Comparison of ENCODE assay signal across 1 cellular context in the genomic region with DNA sequence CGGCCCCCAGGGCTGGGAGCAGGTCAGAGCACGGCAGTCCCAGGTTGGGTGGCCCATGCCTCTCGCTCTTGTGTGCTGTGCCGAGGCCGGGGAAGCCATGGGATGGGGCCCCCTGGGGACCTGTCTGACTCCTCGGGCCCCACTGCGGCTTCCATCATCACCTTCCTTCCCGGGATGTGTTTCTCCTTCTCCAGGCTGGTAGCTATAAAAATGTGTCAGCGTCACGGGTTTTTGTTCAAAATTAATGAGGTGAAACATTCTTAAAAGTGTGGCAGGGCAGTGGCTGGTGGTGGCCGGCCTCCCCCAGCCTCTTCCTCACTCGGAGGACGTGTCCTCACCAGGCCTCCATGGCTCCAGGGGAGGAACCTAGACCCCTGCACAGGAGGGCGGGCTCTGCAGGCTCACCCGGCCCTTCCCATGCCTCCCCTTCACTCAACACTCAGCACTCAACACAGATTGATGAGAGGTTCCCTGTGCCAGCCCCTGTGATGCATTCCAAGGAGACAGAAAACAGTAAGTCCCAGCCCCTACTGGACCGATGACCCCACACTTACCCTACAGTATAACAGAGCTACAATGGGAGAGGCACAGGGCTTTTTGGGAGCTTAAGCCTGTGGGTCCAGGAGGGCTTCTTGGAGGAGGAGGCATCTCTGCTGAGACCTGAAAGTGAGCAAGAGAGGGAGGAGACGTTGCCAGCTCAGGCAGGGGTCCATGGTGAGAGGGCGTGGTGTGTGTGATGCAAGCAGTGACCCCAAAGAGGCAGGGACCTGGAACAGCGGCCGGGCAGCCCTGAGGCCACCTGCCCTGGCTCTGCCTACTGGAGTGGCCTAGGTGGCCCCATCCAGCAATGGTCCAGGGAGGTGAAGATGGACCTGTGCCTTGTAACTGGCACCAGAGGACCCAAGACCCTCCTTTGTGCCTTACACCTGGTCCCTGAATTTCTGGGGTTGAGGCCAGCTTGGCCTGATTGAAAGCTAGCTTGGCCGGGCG.
TF ChIP-seq lines count a peak whose summit lies in the region.

No MANE protein-coding gene starts in this region.

TF ChIP-seq in HEK293, 187 proteins besides CTCF, POLR2A, EP300 and RAD21 (continued from another document and continues in another):
- no peak for TF ChIP-seq TRIM28 (IDR thresholded peaks at IDR 0.05; ENCODE audit: borderline replicate concordance, low read length)
- no peak for TF ChIP-seq ZNF391 (tag by site-specific recombination; IDR thresholded peaks at IDR 0.05; ENCODE audit: borderline replicate concordance, low read depth)
- peak; percentile 61; the same call in 1 of the 2 replicates for TF ChIP-seq IKZF3 (tag by site-specific recombination; IDR thresholded peaks at IDR 0.05)
- no peak for TF ChIP-seq ZBTB8A (tag by site-specific recombination; IDR thresholded peaks at IDR 0.05)
- TF ChIP-seq, protein P1, sequence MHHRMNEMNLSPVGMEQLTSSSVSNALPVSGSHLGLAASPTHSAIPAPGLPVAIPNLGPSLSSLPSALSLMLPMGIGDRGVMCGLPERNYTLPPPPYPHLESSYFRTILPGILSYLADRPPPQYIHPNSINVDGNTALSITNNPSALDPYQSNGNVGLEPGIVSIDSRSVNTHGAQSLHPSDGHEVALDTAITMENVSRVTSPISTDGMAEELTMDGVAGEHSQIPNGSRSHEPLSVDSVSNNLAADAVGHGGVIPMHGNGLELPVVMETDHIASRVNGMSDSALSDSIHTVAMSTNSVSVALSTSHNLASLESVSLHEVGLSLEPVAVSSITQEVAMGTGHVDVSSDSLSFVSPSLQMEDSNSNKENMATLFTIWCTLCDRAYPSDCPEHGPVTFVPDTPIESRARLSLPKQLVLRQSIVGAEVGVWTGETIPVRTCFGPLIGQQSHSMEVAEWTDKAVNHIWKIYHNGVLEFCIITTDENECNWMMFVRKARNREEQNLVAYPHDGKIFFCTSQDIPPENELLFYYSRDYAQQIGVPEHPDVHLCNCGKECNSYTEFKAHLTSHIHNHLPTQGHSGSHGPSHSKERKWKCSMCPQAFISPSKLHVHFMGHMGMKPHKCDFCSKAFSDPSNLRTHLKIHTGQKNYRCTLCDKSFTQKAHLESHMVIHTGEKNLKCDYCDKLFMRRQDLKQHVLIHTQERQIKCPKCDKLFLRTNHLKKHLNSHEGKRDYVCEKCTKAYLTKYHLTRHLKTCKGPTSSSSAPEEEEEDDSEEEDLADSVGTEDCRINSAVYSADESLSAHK (tag by site-specific recombination; IDR thresholded peaks at IDR 0.05): peak; percentile 56; the same call in 1 of the 2 replicates
- TF ChIP-seq ZFP3 (tag by site-specific recombination; IDR thresholded peaks at IDR 0.05; ENCODE audit: low read depth): no peak
- TF ChIP-seq, protein P2, sequence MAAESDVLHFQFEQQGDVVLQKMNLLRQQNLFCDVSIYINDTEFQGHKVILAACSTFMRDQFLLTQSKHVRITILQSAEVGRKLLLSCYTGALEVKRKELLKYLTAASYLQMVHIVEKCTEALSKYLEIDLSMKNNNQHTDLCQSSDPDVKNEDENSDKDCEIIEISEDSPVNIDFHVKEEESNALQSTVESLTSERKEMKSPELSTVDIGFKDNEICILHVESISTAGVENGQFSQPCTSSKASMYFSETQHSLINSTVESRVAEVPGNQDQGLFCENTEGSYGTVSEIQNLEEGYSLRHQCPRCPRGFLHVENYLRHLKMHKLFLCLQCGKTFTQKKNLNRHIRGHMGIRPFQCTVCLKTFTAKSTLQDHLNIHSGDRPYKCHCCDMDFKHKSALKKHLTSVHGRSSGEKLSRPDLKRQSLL (tag by site-specific recombination; IDR thresholded peaks at IDR 0.05): 0 out of 2 replicates have a peak, but pooled peaks have one; percentile 46
- TF ChIP-seq REPIN1 (tag by site-specific recombination; IDR thresholded peaks at IDR 0.05; ENCODE audit: low read depth): no peak
- no peak for TF ChIP-seq MYNN (tag by site-specific recombination; IDR thresholded peaks at IDR 0.05; ENCODE audit: borderline replicate concordance)
- TF ChIP-seq, protein P3, sequence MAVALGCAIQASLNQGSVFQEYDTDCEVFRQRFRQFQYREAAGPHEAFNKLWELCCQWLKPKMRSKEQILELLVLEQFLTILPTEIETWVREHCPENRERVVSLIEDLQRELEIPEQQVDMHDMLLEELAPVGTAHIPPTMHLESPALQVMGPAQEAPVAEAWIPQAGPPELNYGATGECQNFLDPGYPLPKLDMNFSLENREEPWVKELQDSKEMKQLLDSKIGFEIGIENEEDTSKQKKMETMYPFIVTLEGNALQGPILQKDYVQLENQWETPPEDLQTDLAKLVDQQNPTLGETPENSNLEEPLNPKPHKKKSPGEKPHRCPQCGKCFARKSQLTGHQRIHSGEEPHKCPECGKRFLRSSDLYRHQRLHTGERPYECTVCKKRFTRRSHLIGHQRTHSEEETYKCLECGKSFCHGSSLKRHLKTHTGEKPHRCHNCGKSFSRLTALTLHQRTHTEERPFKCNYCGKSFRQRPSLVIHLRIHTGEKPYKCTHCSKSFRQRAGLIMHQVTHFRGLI (tag by site-specific recombination; IDR thresholded peaks at IDR 0.05): peak; percentile 70; the same call in 1 of the 2 replicates
- TF ChIP-seq ZNF843 (tag by site-specific recombination; IDR thresholded peaks at IDR 0.05): no peak
- TF ChIP-seq MEIS1 (CRISPR knock-in tag; IDR thresholded peaks at IDR 0.05; ENCODE audit: borderline replicate concordance): no peak
- no peak for TF ChIP-seq ZNF837 (tag by site-specific recombination; IDR thresholded peaks at IDR 0.05)
- peak; percentile 44 for TF ChIP-seq ZNF629 (tag by site-specific recombination; IDR thresholded peaks at IDR 0.05)
- no peak for TF ChIP-seq ZNF214 (tag by site-specific recombination; IDR thresholded peaks at IDR 0.05; ENCODE audit: borderline replicate concordance)
- no peak for TF ChIP-seq ZBTB7A (tag by site-specific recombination; IDR thresholded peaks at IDR 0.05; ENCODE audit: low read depth)
- no peak for TF ChIP-seq TCF7L2 (IDR thresholded peaks at IDR 0.05; ENCODE audit: borderline replicate concordance, low read depth, low read length)
- no peak for TF ChIP-seq ZNF777 (tag by site-specific recombination; IDR thresholded peaks at IDR 0.05; ENCODE audit: borderline replicate concordance)
- TF ChIP-seq ZNF157 (tag by site-specific recombination; IDR thresholded peaks at IDR 0.05): no peak
- no peak for TF ChIP-seq ZNF394 (tag by site-specific recombination; IDR thresholded peaks at IDR 0.05; ENCODE audit: borderline replicate concordance)
- TF ChIP-seq GLIS1 (tag by site-specific recombination; IDR thresholded peaks at IDR 0.05): peak; percentile 100
- TF ChIP-seq, protein P4, sequence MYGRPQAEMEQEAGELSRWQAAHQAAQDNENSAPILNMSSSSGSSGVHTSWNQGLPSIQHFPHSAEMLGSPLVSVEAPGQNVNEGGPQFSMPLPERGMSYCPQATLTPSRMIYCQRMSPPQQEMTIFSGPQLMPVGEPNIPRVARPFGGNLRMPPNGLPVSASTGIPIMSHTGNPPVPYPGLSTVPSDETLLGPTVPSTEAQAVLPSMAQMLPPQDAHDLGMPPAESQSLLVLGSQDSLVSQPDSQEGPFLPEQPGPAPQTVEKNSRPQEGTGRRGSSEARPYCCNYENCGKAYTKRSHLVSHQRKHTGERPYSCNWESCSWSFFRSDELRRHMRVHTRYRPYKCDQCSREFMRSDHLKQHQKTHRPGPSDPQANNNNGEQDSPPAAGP (tag by site-specific recombination; IDR thresholded peaks at IDR 0.05): peak; percentile 97
- no peak for TF ChIP-seq ZNF221 (tag by site-specific recombination; IDR thresholded peaks at IDR 0.05; ENCODE audit: borderline replicate concordance)
- TF ChIP-seq ZNF184 (tag by site-specific recombination; IDR thresholded peaks at IDR 0.05): no peak
- TF ChIP-seq ZNF701 (tag by site-specific recombination; IDR thresholded peaks at IDR 0.05): no peak
- TF ChIP-seq ZNF138 (tag by site-specific recombination; IDR thresholded peaks at IDR 0.05; ENCODE audit: borderline replicate concordance): no peak
- no peak for TF ChIP-seq MZF1 (tag by site-specific recombination; IDR thresholded peaks at IDR 0.05; ENCODE audit: borderline replicate concordance)
- no peak for TF ChIP-seq ZNF2 (tag by site-specific recombination; IDR thresholded peaks at IDR 0.05)
- TF ChIP-seq SP7 (tag by site-specific recombination; IDR thresholded peaks at IDR 0.05): peak; percentile 88
- no peak for TF ChIP-seq ZXDB (tag by site-specific recombination; IDR thresholded peaks at IDR 0.05)
- TF ChIP-seq TSHZ1 (tag by site-specific recombination; IDR thresholded peaks at IDR 0.05; ENCODE audit: borderline replicate concordance): 0 out of 2 replicates have a peak, but pooled peaks have one; percentile 8
- TF ChIP-seq ZFP69B (tag by site-specific recombination; IDR thresholded peaks at IDR 0.05): peak; percentile 87
- TF ChIP-seq ZNF624 (tag by site-specific recombination; IDR thresholded peaks at IDR 0.05): no peak
- TF ChIP-seq ZNF433 (tag by site-specific recombination; IDR thresholded peaks at IDR 0.05; ENCODE audit: low read depth): no peak
- no peak for TF ChIP-seq KLF8 (tag by site-specific recombination; IDR thresholded peaks at IDR 0.05)
- no peak for TF ChIP-seq SCRT2 (tag by site-specific recombination; IDR thresholded peaks at IDR 0.05)
- TF ChIP-seq SALL2 (tag by site-specific recombination; IDR thresholded peaks at IDR 0.05; ENCODE audit: borderline replicate concordance): no peak
- TF ChIP-seq HOXA7 (CRISPR knock-in tag; IDR thresholded peaks at IDR 0.05; ENCODE audit: borderline replicate concordance): no peak
- no peak for TF ChIP-seq ZNF140 (tag by site-specific recombination; IDR thresholded peaks at IDR 0.05)
- TF ChIP-seq ZNF341 (tag by site-specific recombination; IDR thresholded peaks at IDR 0.05; ENCODE audit: low read depth): peak; percentile 69
- no peak for TF ChIP-seq HOXC10 (CRISPR knock-in tag; IDR thresholded peaks at IDR 0.05)
- TF ChIP-seq ZNF621 (tag by site-specific recombination; IDR thresholded peaks at IDR 0.05): no peak
- TF ChIP-seq, protein P5, sequence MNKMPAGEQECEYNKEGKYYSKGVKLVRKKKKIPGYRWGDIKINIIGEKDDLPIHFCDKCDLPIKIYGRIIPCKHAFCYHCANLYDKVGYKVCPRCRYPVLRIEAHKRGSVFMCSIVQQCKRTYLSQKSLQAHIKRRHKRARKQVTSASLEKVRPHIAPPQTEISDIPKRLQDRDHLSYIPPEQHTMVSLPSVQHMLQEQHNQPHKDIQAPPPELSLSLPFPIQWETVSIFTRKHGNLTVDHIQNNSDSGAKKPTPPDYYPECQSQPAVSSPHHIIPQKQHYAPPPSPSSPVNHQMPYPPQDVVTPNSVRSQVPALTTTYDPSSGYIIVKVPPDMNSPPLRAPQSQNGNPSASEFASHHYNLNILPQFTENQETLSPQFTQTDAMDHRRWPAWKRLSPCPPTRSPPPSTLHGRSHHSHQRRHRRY (tag by site-specific recombination; IDR thresholded peaks at IDR 0.05): no peak
- TF ChIP-seq ZNF354C (tag by site-specific recombination; IDR thresholded peaks at IDR 0.05; ENCODE audit: borderline replicate concordance, low read depth): no peak
- TF ChIP-seq ZNF302 (tag by site-specific recombination; IDR thresholded peaks at IDR 0.05; ENCODE audit: low read depth): no peak
- no peak for TF ChIP-seq ZNF768 (tag by site-specific recombination; IDR thresholded peaks at IDR 0.05)
- no peak for TF ChIP-seq ZNF623 (tag by site-specific recombination; IDR thresholded peaks at IDR 0.05)
- TF ChIP-seq INSM2 (tag by site-specific recombination; IDR thresholded peaks at IDR 0.05): peak; percentile 38; the same call in 1 of the 2 replicates
- TF ChIP-seq ZNF510 (tag by site-specific recombination; IDR thresholded peaks at IDR 0.05; ENCODE audit: insufficient replicate concordance): no peak
- TF ChIP-seq ZNF670 (tag by site-specific recombination; IDR thresholded peaks at IDR 0.05; ENCODE audit: low read depth): no peak
- TF ChIP-seq KLF16 (tag by site-specific recombination; IDR thresholded peaks at IDR 0.05): 0 out of 2 replicates have a peak, but pooled peaks have one; percentile 12
- no peak for TF ChIP-seq SETDB1 (IDR thresholded peaks at IDR 0.05; ENCODE audit: insufficient read length, low read length)
- no peak for TF ChIP-seq ZNF501 (tag by site-specific recombination; IDR thresholded peaks at IDR 0.05)
